In genomic region chr3:179309225-179310109, GRCh38 we compare ENCODE assay signal across 14 cellular contexts. TPM values are rescaled to one million over a fixed set of nuclear protein-coding genes. Genes with fewer than 3 reads are reported as not detected.
DNase-seq lines count a peak whose midpoint lies in the region; ATAC-seq and TF ChIP-seq lines count a peak whose summit lies in the region.
"Had no signal": no experiment of that assay in that cellular context is flagged by ENCODE, and none has a peak within 500 bp of the region (broad histone marks: within the 10 kb centered on the region; RNA-seq: fewer than 3 reads in every experiment).

No MANE protein-coding gene starts in this region.

- H3K36me3 Mint-ChIP-seq in osteocyte (ENCODE audit: unreplicated experiment), result no peaks in the 10 kb centered on the region

- H3K4me3 Mint-ChIP-seq in osteocyte (ENCODE audit: unreplicated experiment), result no peak overlapping the region

- TF ChIP-seq POLR2A in GM18505 (IDR thresholded peaks at IDR 0.05; ENCODE audit: borderline replicate concordance, extremely low read depth, insufficient read depth, insufficient read length), result no peak

- no peak for TF ChIP-seq CTCF in osteocyte (IDR thresholded peaks at IDR 0.05)

- H3K9me3 Mint-ChIP-seq in osteocyte (ENCODE audit: unreplicated experiment), result no peaks in the 10 kb centered on the region

- H3K27me3 Mint-ChIP-seq in osteocyte (ENCODE audit: unreplicated experiment), result peaks cover 14% of the 10 kb centered on the region

- peak; percentile 92 for ATAC-seq in GM18505 (IDR thresholded peaks at IDR 0.05; ENCODE audit: unreplicated experiment)
- ATAC-seq in GM19455 (IDR thresholded peaks at IDR 0.05; ENCODE audit: unreplicated experiment), result peak; percentile 97
- peak; percentile 97 for ATAC-seq in HG02870 (IDR thresholded peaks at IDR 0.05; ENCODE audit: unreplicated experiment)
- peak; percentile 92 for ATAC-seq in HG03558 (IDR thresholded peaks at IDR 0.05; ENCODE audit: extremely low read depth, unreplicated experiment)
- ATAC-seq: left lobe of liver had no signal

- no peak for DNase-seq in activated CD8-positive, alpha-beta memory T cell treated with anti-CD3 and anti-CD28 coated beads for 24 hours
- DNase-seq in NCI-H226 (no peak), osteocyte (ENCODE audit: extremely low spot score, unreplicated experiment) (no peak), HPDE6-E6E7 (ENCODE audit: extremely low spot score) (no peak)
- DNase-seq: BE2C; NCI-H1436; nucleus accumbens; PC-9; stimulated activated CD4-positive, alpha-beta T cell treated with anti-CD3 and anti-CD28 coated beads, Interleukin-1b, Interleukin-23, amount 100 ng/mL, for 48 hours had no signal

- no peak overlapping the region for H3K27ac Mint-ChIP-seq in osteocyte (ENCODE audit: unreplicated experiment)

- H3K4me1 Mint-ChIP-seq in osteocyte (ENCODE audit: unreplicated experiment), result no peaks in the 10 kb centered on the region

RNA-seq across cellular contexts. Expression of gene ZNF639, which starts 13.4 kb away (rescaled TPM):
- total RNA-seq in osteocyte, result 31.2 and 33.4 TPM in 2 replicates

RNA-seq across cellular contexts. Expression of gene MFN1, which starts 38.0 kb away (rescaled TPM):
- 56.9 and 60.4 TPM in 2 replicates for total RNA-seq in osteocyte

RNA-seq across cellular contexts. Expression of gene KCNMB3, which starts 58.6 kb away (rescaled TPM):
- total RNA-seq in osteocyte, result 2.6 and 3.2 TPM in 2 replicates
